15 cellular contexts compared by ENCODE assay signal in genomic region chr3:49519916-49520385, GRCh38. TPM values are rescaled to one million over a fixed set of nuclear protein-coding genes. Genes with fewer than 3 reads are reported as not detected.
DNase-seq lines count a peak whose midpoint lies in the region; ATAC-seq, FAIRE-seq and TF ChIP-seq lines count a peak whose summit lies in the region.
"Had no signal": no experiment of that assay in that cellular context is flagged by ENCODE, and none has a peak within 500 bp of the region (broad histone marks: within the 10 kb centered on the region; RNA-seq: fewer than 3 reads in every experiment).

No MANE protein-coding gene starts in this region.

- H3K4me3 ChIP-seq in HCT116 (replicated peaks in 1 of 2; ENCODE audit: low read depth in 1 of 2, low read length in 2 of 2), result no peak overlapping the region
- H3K4me3 ChIP-seq in keratinocyte (ENCODE audit: control insufficient read depth in 2 of 3, extremely low read depth in 1 of 3, insufficient read depth in 2 of 3, low read depth in 1 of 3, low read length in 3 of 3), result no peak overlapping the region
- no peak overlapping the region for H3K4me3 ChIP-seq in gastrocnemius medialis
- H3K4me3 ChIP-seq in smooth muscle cell, result no peak overlapping the region
- H3K4me3 ChIP-seq: prostate gland had no signal

- H3K9ac ChIP-seq in HCT116 (ENCODE audit: low read length) (no peak overlapping the region), keratinocyte (ENCODE audit: control insufficient read depth, extremely low read depth, insufficient read depth, low read length) (no peak overlapping the region), smooth muscle cell (ENCODE audit: low read depth) (no peak overlapping the region)

- FAIRE-seq in keratinocyte (lab: Jason Lieb, UNC), result peak; percentile 23
- FAIRE-seq: colon had no signal

- H3K27ac ChIP-seq in HCT116 (ENCODE audit: low read depth, low read length), result no peak overlapping the region
- H3K27ac ChIP-seq in keratinocyte (ENCODE audit: control insufficient read depth, insufficient read depth, low read length), result no peak overlapping the region
- H3K27ac ChIP-seq in gastrocnemius medialis, result peak overlapping the region; percentile 67 to 84 (median 79)
- no peak overlapping the region for H3K27ac ChIP-seq in smooth muscle cell (ENCODE audit: low read depth)
- H3K27ac ChIP-seq: prostate gland had no signal

- no peaks in the 10 kb centered on the region for H3K9me2 ChIP-seq in HCT116 (ENCODE audit: insufficient read depth)

- H3K9me3 ChIP-seq in HCT116 (ENCODE audit: control insufficient read depth in 1 of 2, insufficient read depth in 1 of 2, low read depth in 1 of 2, low read length in 2 of 2) (no peaks in the 10 kb centered on the region), keratinocyte (ENCODE audit: control insufficient read depth, low read depth, low read length) (no peaks in the 10 kb centered on the region), gastrocnemius medialis (no peaks in the 10 kb centered on the region), smooth muscle cell (replicated peaks; ENCODE audit: low read depth) (no peaks in the 10 kb centered on the region)
- H3K9me3 ChIP-seq: prostate gland had no signal

- DNase-seq in HCT116 (ENCODE audit: low read depth, low spot score), result no peak
- peak; percentile 34 for DNase-seq in SKM-1 treated with dmso at 0.1 percent for 144 hours (lab: John Stamatoyannopoulos, UW; ENCODE audit: unreplicated experiment)
- no peak for DNase-seq in keratinocyte (ENCODE audit: low read depth, low spot score)
- no peak for DNase-seq in gastrocnemius medialis
- DNase-seq in smooth muscle cell (lab: John Stamatoyannopoulos, UW; ENCODE audit: unreplicated experiment), result no peak
- no peak for DNase-seq in NCI-H510A treated with DMSO at 0.1 percent for 48 hours (lab: John Stamatoyannopoulos, UW)
- no peak for DNase-seq in NCI-H526 (lab: John Stamatoyannopoulos, UW)
- DNase-seq: mesenchymal stem cell; NCI-H1048; stimulated activated CD4-positive, alpha-beta T cell treated with anti-CD3 and anti-CD28 coated beads, Interleukin-1b, Interleukin-23, amount 100 ng/mL, for 48 hours had no signal

- TF ChIP-seq RAD21 in HCT116 (IDR thresholded peaks at IDR 0.05; ENCODE audit: low read depth), result no peak

- H4K20me1 ChIP-seq in HCT116 (ENCODE audit: insufficient read depth) (no peaks in the 10 kb centered on the region), keratinocyte (ENCODE audit: control insufficient read depth, extremely low read depth, insufficient read depth, low read length) (no peaks in the 10 kb centered on the region), smooth muscle cell (ENCODE audit: low read depth) (peaks cover 63% of the 10 kb centered on the region)

- H3K4me1 ChIP-seq in HCT116 (ENCODE audit: control insufficient read depth in 1 of 2, insufficient read depth in 2 of 2, low read length in 2 of 2) (peaks cover 3 to 8% of the 10 kb centered on the region in 2 experiments; a peak in 2 of 4 replicates), keratinocyte (ENCODE audit: control insufficient read depth, extremely low read depth, insufficient read depth, low read length) (peaks cover 19% of the 10 kb centered on the region), gastrocnemius medialis (peaks cover 63 to 66% of the 10 kb centered on the region in 2 donors), smooth muscle cell (ENCODE audit: low read depth) (no peaks in the 10 kb centered on the region)
- H3K4me1 ChIP-seq: prostate gland had no signal

- no peak overlapping the region for H3K4me2 ChIP-seq in HCT116 (ENCODE audit: low read length)
- no peak overlapping the region for H3K4me2 ChIP-seq in keratinocyte (ENCODE audit: control insufficient read depth, extremely low read depth, insufficient read depth, low read depth, low read length)
- no peak overlapping the region for H3K4me2 ChIP-seq in smooth muscle cell

- H3K36me3 ChIP-seq in HCT116 (ENCODE audit: control insufficient read depth in 1 of 2, insufficient read depth in 2 of 2, low read length in 2 of 2) (peaks cover 6 to 12% of the 10 kb centered on the region in 2 experiments; a peak in 2 of 4 replicates), keratinocyte (ENCODE audit: control insufficient read depth in 2 of 2, extremely low read depth in 1 of 2, insufficient read depth in 2 of 2, low read length in 2 of 2) (peaks cover 8 to 9% of the 10 kb centered on the region in 2 experiments), gastrocnemius medialis (peaks cover 0 to 15% of the 10 kb centered on the region in 2 donors), smooth muscle cell (ENCODE audit: low read depth) (no peaks in the 10 kb centered on the region)
- H3K36me3 ChIP-seq: prostate gland had no signal

- RAD21 ChIA-PET in HCT116 (lab: Charles Lee; ENCODE audit: low non-redundant PET in 1 of 2, low total read pairs in 2 of 2, uncharacterized antibody in 2 of 2, unreplicated experiment in 2 of 2), result no interaction called here

- ATAC-seq in HCT116 (peak; percentile 27; the same call in 1 of the 2 replicates), gastrocnemius medialis (peak in 1 of 2 donors; percentile 7), HG02588 (IDR thresholded peaks at IDR 0.05; ENCODE audit: unreplicated experiment) (no peak)
- ATAC-seq: activated CD4-positive, CD25-positive, alpha-beta regulatory T cell treated with anti-CD3 and anti-CD28 coated beads, Interleukin-2, amount 50 U/mL, for 24 hours; SK-N-SH treated with all-trans-retinoic acid at 6 μM for 48 hours had no signal

- TF ChIP-seq CTCF in HCT116 (IDR thresholded peaks at IDR 0.05 in 2 of 3, conservative IDR thresholded peaks at IDR 0.05 in 1 of 3; ENCODE audit: borderline replicate concordance in 1 of 3, insufficient read depth in 1 of 3, low read depth in 2 of 3, low read length in 2 of 3), result no peak
- no peak for TF ChIP-seq CTCF in keratinocyte (optimal IDR thresholded peaks at IDR 0.05 in 1 of 3, IDR thresholded peaks at IDR 0.05 in 1 of 3, conservative IDR thresholded peaks at IDR 0.05 in 1 of 3; ENCODE audit: extremely low read depth in 1 of 3, insufficient read depth in 2 of 3, low read length in 3 of 3)
- TF ChIP-seq CTCF in gastrocnemius medialis (IDR thresholded peaks at IDR 0.05 in 4 of 5, conservative IDR thresholded peaks at IDR 0.05 in 1 of 5), result no peak
- TF ChIP-seq CTCF in smooth muscle cell (IDR thresholded peaks at IDR 0.05; ENCODE audit: borderline replicate concordance, insufficient read depth, poor library complexity, severe bottlenecking), result no peak

- H3K9me1 ChIP-seq in keratinocyte (ENCODE audit: control insufficient read depth, extremely low read depth, insufficient read depth, low read length), result no peaks in the 10 kb centered on the region

- 93% methylated on average over 2 of the region's 2 CpGs for WGBS in smooth muscle cell (ENCODE audit: low lambda C conversion rate)

- dilution Hi-C loops in keratinocyte (cut with MboI; ENCODE audit: extremely low pct_ligation_motif_present, low sequenced_read_pairs), result no loop called here

- POLR2A ChIA-PET in HCT116 (lab: Charles Lee), result no interaction called here

- intact Hi-C loops in HCT116 (cut with micrococcal nuclease) (no loop called here), gastrocnemius medialis (cut with DNase I; ENCODE audit: low total_unique reads) (loop anchor here (5.0 kb wide), 1 partner anchor 63 kb away; no protein-coding TSS in a partner anchor)

- H3K27me3 ChIP-seq in HCT116 (ENCODE audit: insufficient read depth, low read length), result no peaks in the 10 kb centered on the region
- H3K27me3 ChIP-seq in keratinocyte (ENCODE audit: control insufficient read depth, extremely low read depth, insufficient read depth, low read length), result no peaks in the 10 kb centered on the region
- H3K27me3 ChIP-seq in gastrocnemius medialis, result no peaks in the 10 kb centered on the region
- no peaks in the 10 kb centered on the region for H3K27me3 ChIP-seq in smooth muscle cell (ENCODE audit: low read depth)

- H3K79me2 ChIP-seq in HCT116 (ENCODE audit: insufficient read depth, low read length), result peaks cover 23% of the 10 kb centered on the region
- no peaks in the 10 kb centered on the region for H3K79me2 ChIP-seq in keratinocyte (ENCODE audit: control insufficient read depth, insufficient read depth, low read length)
- H3K79me2 ChIP-seq in smooth muscle cell (ENCODE audit: low read depth), result peaks cover 14% of the 10 kb centered on the region

- no TSS peak for BruUV-seq in HCT116 (replicated peaks; lab: Mats Ljungman, UMichigan)

- H3F3A ChIP-seq in smooth muscle cell (ENCODE audit: low read depth), result no peaks in the 10 kb centered on the region

- H2AFZ ChIP-seq in HCT116 (ENCODE audit: low read depth, low read length, poor library complexity, severe bottlenecking) (no peak overlapping the region), keratinocyte (ENCODE audit: control insufficient read depth, low read length) (no peak overlapping the region), smooth muscle cell (ENCODE audit: low read depth) (no peak overlapping the region)

- no peak for TF ChIP-seq POLR2A in HCT116 (IDR thresholded peaks at IDR 0.05; ENCODE audit: borderline replicate concordance, extremely low read depth, insufficient read depth, insufficient read length)
- TF ChIP-seq POLR2A in gastrocnemius medialis (IDR thresholded peaks at IDR 0.05), result no peak

- in situ Hi-C loops in gastrocnemius medialis (cut with MboI; ENCODE audit: low sequenced_read_pairs in 4 of 4), result no loop called here

- CTCF ChIA-PET in HCT116 (lab: Charles Lee), result no interaction called here

RNA-seq across cellular contexts. Expression of gene BSN, which starts 34.3 kb away (rescaled TPM):
- 1.5 TPM for total RNA-seq in HCT116 (2021; ENCODE audit: unreplicated experiment)
- polyA plus RNA-seq in HCT116 (2012), result 0.42 and 0.46 TPM in 2 replicates
- under 0.01 to 0.01 TPM (median under 0.01 TPM) in 3 replicates for polyA plus RNA-seq in keratinocyte
- not detected for polyA plus RNA-seq in keratinocyte (2011; ENCODE audit: low read depth)
- polyA plus RNA-seq in keratinocyte (2011; cell fraction: cytosol; rRNA removed), result not detected in 2 replicates
- 0.06 and 0.09 TPM in 2 replicates for polyA plus RNA-seq in keratinocyte (2011; cell fraction: nucleus; rRNA removed)
- 0.02 TPM in 1 of 2 replicates, not detected in the other for polyA plus RNA-seq in keratinocyte (2012; ENCODE audit: low replicate concordance)
- 0.03 to 0.26 TPM (median 0.06 TPM) in 3 replicates for polyA minus RNA-seq in keratinocyte
- polyA minus RNA-seq in keratinocyte (2011; cell fraction: cytosol; rRNA and poly(A)+ RNA removed), result not detected
- polyA minus RNA-seq in keratinocyte (2011; cell fraction: nucleus; rRNA and poly(A)+ RNA removed), result 0.16 and 0.21 TPM in 2 replicates
- under 1 TPM; 0.10 to 0.24 (median 0.21) TPM for total RNA-seq in gastrocnemius medialis
- total RNA-seq in smooth muscle cell, result under 0.01 and 0.22 TPM in 2 replicates
- polyA plus RNA-seq in smooth muscle cell, result 0.07 and 0.50 TPM in 2 replicates

RNA-seq across cellular contexts. Expression of gene DAG1, which starts 49.9 kb away (rescaled TPM):
- total RNA-seq in HCT116 (2021; ENCODE audit: unreplicated experiment) (99.9 TPM), gastrocnemius medialis (100 to 1,000 TPM in 3 of 4 donors, 10 to 100 TPM in 1; 95.0 to 177 (median 109) TPM), smooth muscle cell (61.6 and 65.2 TPM in 2 replicates)
- 45.8 and 46.7 TPM in 2 replicates for polyA plus RNA-seq in HCT116 (2012)
- polyA plus RNA-seq in keratinocyte (22.0 to 34.4 TPM (median 32.9 TPM) in 3 replicates), smooth muscle cell (32.1 and 53.0 TPM in 2 replicates)
- 8.2 TPM for polyA plus RNA-seq in keratinocyte (2011; ENCODE audit: low read depth)
- polyA plus RNA-seq in keratinocyte (2011; cell fraction: cytosol; rRNA removed), result 10.4 and 11.3 TPM in 2 replicates
- polyA plus RNA-seq in keratinocyte (2011; cell fraction: nucleus; rRNA removed), result 71.4 and 71.9 TPM in 2 replicates
- polyA plus RNA-seq in keratinocyte (2012; ENCODE audit: low replicate concordance), result 29.5 and 36.6 TPM in 2 replicates
- polyA minus RNA-seq in keratinocyte, result 72.6 to 230 TPM (median 84.9 TPM) in 3 replicates
- 34.0 TPM for polyA minus RNA-seq in keratinocyte (2011; cell fraction: cytosol; rRNA and poly(A)+ RNA removed)
- 107 and 141 TPM in 2 replicates for polyA minus RNA-seq in keratinocyte (2011; cell fraction: nucleus; rRNA and poly(A)+ RNA removed)

Comparison
In these comparisons a context has a peak if more than half of its experiments do, and no peak if none do; other contexts are left out.
1. H3K27ac ChIP-seq: peak in gastrocnemius medialis (4 of 4); none in HCT116 (single experiment), keratinocyte (single experiment) and smooth muscle cell (single experiment).